ENCODE assay signal across 20 cellular contexts in the genomic region with DNA sequence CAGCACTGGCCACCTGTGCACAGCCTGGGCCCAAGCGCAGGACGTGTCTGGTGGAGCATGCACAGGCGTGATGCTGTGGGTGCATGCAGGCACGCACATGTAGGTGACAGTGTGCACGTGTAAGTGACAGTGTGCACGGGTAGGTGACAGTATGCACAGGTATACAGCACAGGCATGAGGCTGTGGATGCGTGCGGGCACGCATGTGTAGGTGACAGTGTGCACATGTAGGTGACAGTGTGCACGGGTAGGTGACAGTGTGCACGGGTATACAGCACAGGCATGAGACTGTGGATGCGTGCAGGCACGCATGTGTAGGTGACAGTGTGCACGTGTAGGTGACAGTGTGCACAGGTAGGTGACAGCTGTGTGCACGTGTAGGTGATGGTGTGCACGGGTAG. TPM values are rescaled to one million over a fixed set of nuclear protein-coding genes. Genes with fewer than 3 reads are reported as not detected.
DNase-seq lines count a peak whose midpoint lies in the region; ATAC-seq, FAIRE-seq and TF ChIP-seq lines count a peak whose summit lies in the region.
"Had no signal": no experiment of that assay in that cellular context is flagged by ENCODE, and none has a peak within 500 bp of the region (broad histone marks: within the 10 kb centered on the region; RNA-seq: fewer than 3 reads in every experiment).

No MANE protein-coding gene starts in this region.

- H3K4me3 ChIP-seq in HEK293 (ENCODE audit: low read depth, low read length) (no peak overlapping the region), bronchial epithelial cell (ENCODE audit: low read depth, low read length) (no peak overlapping the region), neural progenitor cell (no peak overlapping the region), vagina (no peak overlapping the region), aorta (ENCODE audit: low read length in 2 of 2) (no peak overlapping the region)
- H3K4me3 ChIP-seq: BLaER1, GM23338 had no signal

- no peak for ATAC-seq in aorta (ENCODE audit: low FRiP score)
- ATAC-seq: GM23338 had no signal

- POLR2A ChIA-PET in HEK293 (lab: Yijun Ruan, JAX), result no interaction called here

- intact Hi-C loops in vagina (cut with DNase I) (no loop called here), aorta (cut with DNase I) (no loop called here)

- no peak for DNase-seq in bronchial epithelial cell (ENCODE audit: low read depth)
- DNase-seq in neural progenitor cell (ENCODE audit: low spot score), result no peak
- DNase-seq in hippocampal formation (lab: John Stamatoyannopoulos, UW), result no peak
- no peak for DNase-seq in vagina (ENCODE audit: extremely low spot score in 2 of 2)
- no peak for DNase-seq in aorta
- DNase-seq: 8988T; CD4-positive, alpha-beta memory T cell; DMS153; DMS79; GDM1; H9 had no signal

- H3K36me3 ChIP-seq in HEK293 (ENCODE audit: control insufficient read depth in 2 of 2, insufficient read depth in 1 of 2, low read length in 2 of 2) (peaks cover 0 to 8% of the 10 kb centered on the region in 2 experiments; a peak in 1 of 3 replicates), bronchial epithelial cell (ENCODE audit: control insufficient read depth, insufficient read depth, low read length) (no peaks in the 10 kb centered on the region), neural progenitor cell (no peaks in the 10 kb centered on the region), vagina (no peaks in the 10 kb centered on the region), aorta (ENCODE audit: control insufficient read depth in 1 of 2, insufficient read depth in 2 of 2, low read length in 1 of 2) (no peaks in the 10 kb centered on the region)

- peak; percentile 92 for FAIRE-seq in bronchial epithelial cell (lab: Jason Lieb, UNC)
- FAIRE-seq: GM12892, GM18507 had no signal

- no peaks in the 10 kb centered on the region for H3F3A ChIP-seq in neural progenitor cell (ENCODE audit: low read depth)

- no peak overlapping the region for H3K9ac ChIP-seq in neural progenitor cell
- H3K9ac ChIP-seq: BLaER1 had no signal

- no peaks in the 10 kb centered on the region for H4K20me1 ChIP-seq in neural progenitor cell (ENCODE audit: low read depth)

- TF ChIP-seq POLR2A in vagina (IDR thresholded peaks at IDR 0.05), result no peak

- no peak overlapping the region for H3K4me2 ChIP-seq in neural progenitor cell
- H3K4me2 ChIP-seq: BLaER1, GM23338 had no signal

- H3K9me3 ChIP-seq in HEK293 (ENCODE audit: control insufficient read depth, insufficient read depth, low read depth, low read length) (no peaks in the 10 kb centered on the region), neural progenitor cell (ENCODE audit: low read depth) (no peaks in the 10 kb centered on the region), vagina (no peaks in the 10 kb centered on the region), aorta (ENCODE audit: control insufficient read depth, low read length) (no peaks in the 10 kb centered on the region)
- H3K9me3 ChIP-seq: BLaER1 had no signal

- CTCF ChIA-PET in HEK293 (lab: Yijun Ruan, JAX), result interaction anchor here (0.8 to 9.5 kb wide), 3 partner anchors 11 to 68 kb away, joined by 3 to 119 read pairs (median 3); partner anchors contain the start of gene CIAO3

- H3K79me2 ChIP-seq in neural progenitor cell (ENCODE audit: low read depth), result no peaks in the 10 kb centered on the region

- H3K27me3 ChIP-seq in bronchial epithelial cell (ENCODE audit: control insufficient read depth, insufficient read depth, low read length), result peaks cover 4% of the 10 kb centered on the region
- peaks cover 42% of the 10 kb centered on the region for H3K27me3 ChIP-seq in neural progenitor cell
- H3K27me3 ChIP-seq in vagina, result no peaks in the 10 kb centered on the region
- no peaks in the 10 kb centered on the region for H3K27me3 ChIP-seq in aorta (ENCODE audit: control insufficient read depth in 1 of 2, insufficient read depth in 2 of 2, low read length in 1 of 2)
- H3K27me3 ChIP-seq: BLaER1 had no signal

- WGBS in aorta, 2 donors, result 86% methylated on average over 16 of the region's 16 CpGs

- no peaks in the 10 kb centered on the region for H3K36me3 Mint-ChIP-seq in neural progenitor cell

- H2AFZ ChIP-seq in neural progenitor cell (replicated peaks), result no peak overlapping the region
- H2AFZ ChIP-seq: GM23338 had no signal

- peak overlapping the region; percentile 15 for H3K4me3 Mint-ChIP-seq in neural progenitor cell
- H3K4me3 Mint-ChIP-seq: CD14-positive monocyte; CD4-positive, alpha-beta memory T cell; GM23338 had no signal

- H3K27ac ChIP-seq in HEK293 (ENCODE audit: extremely low read depth, low read depth, low read length) (no peak overlapping the region), neural progenitor cell (no peak overlapping the region), vagina (no peak overlapping the region), aorta (ENCODE audit: low read depth in 1 of 2, low read length in 2 of 2) (no peak overlapping the region)
- H3K27ac ChIP-seq: BLaER1 had no signal

- H3K27ac Mint-ChIP-seq in neural progenitor cell, result no peak overlapping the region
- H3K27ac Mint-ChIP-seq: CD14-positive monocyte; CD4-positive, alpha-beta memory T cell; GM23338; H9 had no signal

- no peaks in the 10 kb centered on the region for H3K9me3 Mint-ChIP-seq in neural progenitor cell
- H3K9me3 Mint-ChIP-seq: CD4-positive, alpha-beta memory T cell; GM23338; H9 had no signal

- H3K4me1 Mint-ChIP-seq in neural progenitor cell, result peaks cover 4% of the 10 kb centered on the region
- H3K4me1 Mint-ChIP-seq: CD14-positive monocyte, GM23338, H9 had no signal

- no peaks in the 10 kb centered on the region for H3K4me1 ChIP-seq in HEK293 (ENCODE audit: control insufficient read depth, insufficient read depth, low read length)
- no peaks in the 10 kb centered on the region for H3K4me1 ChIP-seq in neural progenitor cell
- peaks cover 14% of the 10 kb centered on the region for H3K4me1 ChIP-seq in vagina
- H3K4me1 ChIP-seq in aorta (ENCODE audit: control insufficient read depth in 1 of 2, insufficient read depth in 2 of 2, low read length in 2 of 2), result no peaks in the 10 kb centered on the region

- H3K27me3 Mint-ChIP-seq in neural progenitor cell (ENCODE audit: insufficient read depth, low read depth), result peaks cover 10% of the 10 kb centered on the region

- TF ChIP-seq CTCF in HEK293 (tag by site-specific recombination; IDR thresholded peaks at IDR 0.05) (no peak), bronchial epithelial cell (IDR thresholded peaks at IDR 0.05; ENCODE audit: insufficient read depth, low read length, severe bottlenecking) (no peak), neural progenitor cell (IDR thresholded peaks at IDR 0.05) (no peak), vagina (IDR thresholded peaks at IDR 0.05) (no peak)

TF ChIP-seq in HEK293, 187 proteins besides CTCF, POLR2A, EP300 and RAD21:
- TF ChIP-seq ZBTB26 (tag by site-specific recombination; optimal IDR thresholded peaks at IDR 0.05) (peak; percentile 35), SCRT1 (tag by site-specific recombination; IDR thresholded peaks at IDR 0.05; ENCODE audit: borderline replicate concordance) (no peak)

RNA-seq across cellular contexts. Expression of gene RPUSD1, which starts 7.9 kb away (rescaled TPM):
- total RNA-seq in bronchial epithelial cell (20.9 and 27.4 TPM in 2 replicates), neural progenitor cell (ENCODE audit: low replicate concordance) (5.6 and 22.7 TPM in 2 replicates), vagina (17.2 TPM), aorta (10 to 100 TPM; 12.1 to 13.5 TPM)
- 10 to 100 TPM in 1 of 2 donors, 1 to 10 TPM in 1; 6.8 to 20.3 TPM for polyA plus RNA-seq in aorta

RNA-seq across cellular contexts. Expression of gene CHTF18, which starts 8.1 kb away (rescaled TPM):
- 1.6 and 2.8 TPM in 2 replicates for total RNA-seq in bronchial epithelial cell
- 35.6 and 124 TPM in 2 replicates for total RNA-seq in neural progenitor cell (ENCODE audit: low replicate concordance)
- 4.9 TPM for total RNA-seq in vagina
- total RNA-seq in aorta, result 10 to 100 TPM in 1 of 2 donors, 1 to 10 TPM in 1; 7.1 to 14.3 TPM
- polyA plus RNA-seq in aorta, result 10 to 100 TPM in 1 of 2 donors, 1 to 10 TPM in 1; 3.0 to 56.9 TPM

RNA-seq across cellular contexts. Expression of gene MSLN, which starts 19.8 kb away (rescaled TPM):
- total RNA-seq in bronchial epithelial cell (2.6 and 4.5 TPM in 2 replicates), neural progenitor cell (ENCODE audit: low replicate concordance) (0.82 and 1.2 TPM in 2 replicates), vagina (not detected), aorta (under 1 TPM; 0.33 to 0.52 TPM)
- 1 to 10 TPM; 1.5 to 2.1 TPM for polyA plus RNA-seq in aorta
- total RNA-seq: A673; CD4-positive, alpha-beta memory T cell; Daoy had no signal
- polyA plus RNA-seq: CD4-positive, alpha-beta memory T cell; GM23338 had no signal

RNA-seq across cellular contexts. Expression of gene GNG13, which starts 20.2 kb away (rescaled TPM):
- total RNA-seq in bronchial epithelial cell (not detected in 2 replicates), neural progenitor cell (ENCODE audit: low replicate concordance) (not detected in 2 replicates), vagina (not detected), aorta (not detected)
- not detected for polyA plus RNA-seq in aorta
- total RNA-seq: A673; CD4-positive, alpha-beta memory T cell; Daoy; GM23338; H9 had no signal
- polyA plus RNA-seq: AG04450; CD14-positive monocyte; CD4-positive, alpha-beta memory T cell had no signal

RNA-seq across cellular contexts. Expression of gene CIAO3, which starts 39.5 kb away (rescaled TPM):
- total RNA-seq in bronchial epithelial cell (33.2 and 43.1 TPM in 2 replicates), neural progenitor cell (ENCODE audit: low replicate concordance) (20.5 and 38.2 TPM in 2 replicates), vagina (32.7 TPM), aorta (10 to 100 TPM; 21.8 to 22.4 TPM)
- polyA plus RNA-seq in aorta, result 10 to 100 TPM; 12.4 to 35.9 TPM
